Comparison of ENCODE assay signal across 9 cellular contexts in the genomic region with DNA sequence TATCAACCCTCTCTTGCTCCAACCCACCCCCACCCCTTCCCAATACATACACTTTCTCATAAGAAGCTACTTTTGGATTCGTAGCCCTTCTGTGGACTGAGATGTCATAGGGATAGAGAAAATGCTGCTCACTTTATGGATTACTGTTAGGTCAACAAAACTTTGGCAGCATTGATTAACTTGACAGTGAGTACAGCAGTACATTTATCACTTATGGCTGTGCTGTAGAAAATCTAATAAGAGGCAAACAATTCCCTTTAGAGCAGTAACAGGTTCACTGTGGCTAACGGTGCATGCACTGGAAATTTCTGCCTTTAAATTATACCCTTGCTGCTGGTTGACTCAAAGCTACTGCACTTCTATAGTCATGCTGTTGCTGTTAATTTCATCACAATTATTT. TPM values are rescaled to one million over a fixed set of nuclear protein-coding genes. Genes with fewer than 3 reads are reported as not detected.
"Had no signal": no experiment of that assay in that cellular context is flagged by ENCODE, and none has a peak within 500 bp of the region (broad histone marks: within the 10 kb centered on the region; RNA-seq: fewer than 3 reads in every experiment).

No MANE protein-coding gene starts in this region.

- H3K4me3 ChIP-seq: GM23338 had no signal

- DNase-seq: H9, HCEC 1CT, HFFc6, KG1 had no signal

- H2AFZ ChIP-seq: GM23338 had no signal

- ATAC-seq: GM23338 had no signal

- H3K4me2 ChIP-seq: GM23338 had no signal

- FAIRE-seq: H1, H54, HTR-8/SVneo had no signal

RNA-seq across cellular contexts. Expression of a gene that starts 59.2 kb away (rescaled TPM):
- polyA plus RNA-seq: IgD-negative memory B cell had no signal
